14 cellular contexts compared by ENCODE assay signal in the genomic region with DNA sequence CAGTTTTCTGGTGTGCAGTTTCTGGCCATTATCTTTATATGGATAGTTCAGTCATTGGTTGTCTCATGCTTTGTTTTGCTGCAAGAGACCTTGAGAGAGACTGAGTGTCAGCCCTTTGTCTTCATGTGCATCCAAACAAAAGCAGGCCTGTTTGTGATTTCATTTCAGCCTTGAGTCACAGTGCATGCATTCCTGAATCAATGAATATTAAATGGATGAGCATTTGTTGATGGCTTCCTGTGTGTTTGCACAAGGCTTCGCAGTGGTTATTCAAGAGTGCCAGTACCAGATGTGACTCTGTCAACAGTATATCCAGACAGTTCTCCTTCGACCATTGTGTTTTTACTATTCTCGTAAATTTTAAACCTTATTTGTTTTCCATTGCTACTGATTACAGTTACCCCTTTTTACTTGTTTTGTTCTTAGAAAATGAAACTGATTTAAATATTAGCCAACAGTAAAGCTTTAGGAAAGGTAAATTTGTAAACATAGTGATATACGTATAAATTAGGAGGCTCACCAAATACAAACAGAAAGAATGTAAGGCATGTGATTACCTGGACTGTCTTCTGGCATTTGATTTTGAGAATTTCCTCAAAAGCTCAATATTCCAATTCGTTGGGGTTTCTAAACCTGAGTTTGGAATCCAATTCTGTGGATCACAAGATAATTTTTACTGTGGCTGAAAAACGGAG.
DNase-seq lines count a peak whose midpoint lies in the region; ATAC-seq and TF ChIP-seq lines count a peak whose summit lies in the region.
"Had no signal": no experiment of that assay in that cellular context is flagged by ENCODE, and none has a peak within 500 bp of the region (broad histone marks: within the 10 kb centered on the region; RNA-seq: fewer than 3 reads in every experiment).

No MANE protein-coding gene starts in this region.

- no peaks in the 10 kb centered on the region for H3K27me3 Mint-ChIP-seq in Calu3 (ENCODE audit: unreplicated experiment)
- H3K27me3 Mint-ChIP-seq: T-cell had no signal

- CTCF ChIA-PET in Calu3 (lab: Charles Lee) = no interaction called here

- H3K27ac Mint-ChIP-seq in Calu3 (ENCODE audit: unreplicated experiment) = no peak overlapping the region
- H3K27ac Mint-ChIP-seq: immature natural killer cell, T-cell had no signal

- peaks cover 11% of the 10 kb centered on the region for H3K9me3 Mint-ChIP-seq in Calu3 (ENCODE audit: low read depth, unreplicated experiment)

- peak overlapping the region; percentile 88 for H3K27ac ChIP-seq in temporal lobe (ENCODE audit: low read depth, low read length)
- H3K27ac ChIP-seq: brain microvascular endothelial cell, tibial artery had no signal

- BruUV-seq in Calu3 (replicated peaks; lab: Mats Ljungman, UMichigan) = no TSS peak

- H3K4me3 Mint-ChIP-seq in Calu3 (ENCODE audit: low read depth, unreplicated experiment) = no peak overlapping the region
- H3K4me3 Mint-ChIP-seq: immature natural killer cell, T-cell had no signal

- intact Hi-C loops in Calu3 (cut with micrococcal nuclease; ENCODE audit: unreplicated experiment) = no loop called here

- DNase-seq in NCI-H2081 (lab: John Stamatoyannopoulos, UW) (peak; percentile 31 to 53), NCI-H2081 treated with DMSO at 0.1 percent for 48 hours (lab: John Stamatoyannopoulos, UW) (no peak), SHP77 (lab: John Stamatoyannopoulos, UW) (peak; percentile 9 to 51), iPS DF 4.7 (ENCODE audit: extremely low read depth, low spot score) (peak; percentile 68), Calu3 (no peak)
- DNase-seq: 8988T; activated CD4-positive, alpha-beta T cell treated with anti-CD3 and anti-CD28 coated beads for 48 hours; brain microvascular endothelial cell; immature natural killer cell; T-cell; tibial artery had no signal

- ATAC-seq in HG02870 (IDR thresholded peaks at IDR 0.05; ENCODE audit: unreplicated experiment) (no peak), HG02852 (IDR thresholded peaks at IDR 0.05; ENCODE audit: unreplicated experiment) (no peak)
- ATAC-seq: T-cell had no signal

- no peaks in the 10 kb centered on the region for H3K36me3 Mint-ChIP-seq in Calu3 (ENCODE audit: insufficient read depth, unreplicated experiment)
- H3K36me3 Mint-ChIP-seq: immature natural killer cell, T-cell had no signal

- H3K4me1 Mint-ChIP-seq in Calu3 (ENCODE audit: low read depth, unreplicated experiment) = no peaks in the 10 kb centered on the region
- H3K4me1 Mint-ChIP-seq: immature natural killer cell, T-cell had no signal

- TF ChIP-seq CTCF in Calu3 (IDR thresholded peaks at IDR 0.05; ENCODE audit: unreplicated experiment) = no peak

Comparison
In these comparisons a context has a peak if more than half of its experiments do, and no peak if none do; other contexts are left out.
1. DNase-seq: peak in NCI-H2081 (2 of 2), SHP77 (2 of 2) and iPS DF 4.7 (single experiment); none in NCI-H2081 treated with DMSO at 0.1 percent for 48 hours (single experiment) and Calu3 (single experiment).